1 cellular context compared by ENCODE assay signal in the genomic region with DNA sequence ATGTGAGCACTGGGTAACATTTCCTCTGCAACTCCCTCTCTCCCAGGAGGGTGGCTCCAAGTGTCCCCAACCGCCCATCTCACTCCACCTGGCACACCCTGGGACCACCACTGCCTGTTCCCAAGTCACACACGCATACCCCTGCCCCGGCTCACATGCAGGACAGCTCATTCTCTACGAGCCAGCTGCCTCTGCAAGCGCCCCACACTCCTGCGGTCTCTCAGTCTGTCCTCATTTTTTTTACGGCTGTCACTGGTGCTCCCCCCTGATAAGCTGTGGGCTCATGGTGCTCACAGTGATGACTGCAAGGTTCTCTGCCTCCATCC.
TF ChIP-seq lines count a peak whose summit lies in the region.

No MANE protein-coding gene starts in this region.

TF ChIP-seq in K562, 482 proteins besides CTCF, POLR2A, EP300 and RAD21:
- TF ChIP-seq HNRNPH1 (optimal IDR thresholded peaks at IDR 0.05; ENCODE audit: low read depth, low read length) (no peak), RCOR1 (IDR thresholded peaks at IDR 0.05; ENCODE audit: borderline replicate concordance in 1 of 2, low read depth in 2 of 2, low read length in 2 of 2) (no peak), CTBP1 (IDR thresholded peaks at IDR 0.05; ENCODE audit: borderline replicate concordance) (no peak), SNIP1 (IDR thresholded peaks at IDR 0.05; ENCODE audit: low read depth) (no peak), POLR2G (IDR thresholded peaks at IDR 0.05; ENCODE audit: low read depth, low read length) (0 out of 2 replicates have a peak, but pooled peaks have one; percentile 29), C11orf30 (IDR thresholded peaks at IDR 0.05; ENCODE audit: low read depth) (no peak)
- TF ChIP-seq, protein P1, sequence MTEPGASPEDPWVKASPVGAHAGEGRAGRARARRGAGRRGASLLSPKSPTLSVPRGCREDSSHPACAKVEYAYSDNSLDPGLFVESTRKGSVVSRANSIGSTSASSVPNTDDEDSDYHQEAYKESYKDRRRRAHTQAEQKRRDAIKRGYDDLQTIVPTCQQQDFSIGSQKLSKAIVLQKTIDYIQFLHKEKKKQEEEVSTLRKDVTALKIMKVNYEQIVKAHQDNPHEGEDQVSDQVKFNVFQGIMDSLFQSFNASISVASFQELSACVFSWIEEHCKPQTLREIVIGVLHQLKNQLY (CRISPR knock-in tag; conservative IDR thresholded peaks at IDR 0.05): no peak
- TF ChIP-seq, protein P2, sequence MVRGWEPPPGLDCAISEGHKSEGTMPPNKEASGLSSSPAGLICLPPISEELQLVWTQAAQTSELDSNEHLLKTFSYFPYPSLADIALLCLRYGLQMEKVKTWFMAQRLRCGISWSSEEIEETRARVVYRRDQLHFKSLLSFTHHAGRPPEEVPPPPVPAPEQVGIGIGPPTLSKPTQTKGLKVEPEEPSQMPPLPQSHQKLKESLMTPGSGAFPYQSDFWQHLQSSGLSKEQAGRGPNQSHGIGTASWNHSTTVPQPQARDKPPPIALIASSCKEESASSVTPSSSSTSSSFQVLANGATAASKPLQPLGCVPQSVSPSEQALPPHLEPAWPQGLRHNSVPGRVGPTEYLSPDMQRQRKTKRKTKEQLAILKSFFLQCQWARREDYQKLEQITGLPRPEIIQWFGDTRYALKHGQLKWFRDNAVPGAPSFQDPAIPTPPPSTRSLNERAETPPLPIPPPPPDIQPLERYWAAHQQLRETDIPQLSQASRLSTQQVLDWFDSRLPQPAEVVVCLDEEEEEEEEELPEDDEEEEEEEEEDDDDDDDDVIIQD (CRISPR knock-in tag; IDR thresholded peaks at IDR 0.05): no peak
TF ChIP-seq in K562: peak in this region for 1.
